In the genomic region with DNA sequence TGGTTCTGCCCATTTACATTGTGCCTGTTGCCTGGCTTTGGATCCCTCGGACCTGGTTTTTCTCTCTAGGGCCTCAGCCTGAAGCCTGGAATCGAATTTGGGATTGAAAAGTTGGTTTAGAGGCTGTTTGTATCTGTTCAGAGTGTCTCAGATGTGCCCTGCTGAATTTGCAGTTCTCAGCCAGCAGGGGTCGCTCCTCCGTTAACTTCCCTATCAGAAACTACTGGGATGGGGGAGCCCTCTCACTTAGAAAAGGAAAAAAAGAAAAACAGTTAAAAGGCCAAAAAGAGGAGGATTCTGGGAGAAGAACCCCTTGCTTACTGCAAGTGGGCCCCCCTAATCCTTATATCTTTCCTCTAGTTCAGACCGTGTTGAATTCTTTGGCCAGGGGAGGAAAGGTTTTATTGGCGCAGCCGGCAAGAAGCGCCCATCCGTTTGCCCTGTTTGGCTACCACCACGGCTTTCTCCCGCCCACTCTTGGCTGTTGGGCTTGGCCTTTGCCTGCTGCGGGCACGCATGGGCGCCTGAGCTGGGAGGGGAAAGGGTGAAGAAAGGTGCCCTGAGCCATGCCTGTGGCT, we compare ENCODE assay signal across 13 cellular contexts. TPM values are rescaled to one million over a fixed set of nuclear protein-coding genes. Genes with fewer than 3 reads are reported as not detected.
DNase-seq lines count a peak whose midpoint lies in the region; TF ChIP-seq lines count a peak whose summit lies in the region.
"Had no signal": no experiment of that assay in that cellular context is flagged by ENCODE, and none has a peak within 500 bp of the region (broad histone marks: within the 10 kb centered on the region; RNA-seq: fewer than 3 reads in every experiment).

No MANE protein-coding gene starts in this region.

- H3K36me3 ChIP-seq in MM.1S (replicated peaks; ENCODE audit: insufficient read depth, low read length) (no peaks in the 10 kb centered on the region), trophoblast cell (ENCODE audit: control insufficient read depth in 1 of 2, insufficient read depth in 2 of 2, low read length in 2 of 2) (no peaks in the 10 kb centered on the region)
- H3K36me3 ChIP-seq: stomach had no signal

- no peak overlapping the region for H3K4me3 ChIP-seq in MM.1S (ENCODE audit: low read length)
- no peak overlapping the region for H3K4me3 ChIP-seq in choroid plexus epithelial cell (ENCODE audit: low read depth, low read length)
- no peak overlapping the region for H3K4me3 ChIP-seq in trophoblast cell (ENCODE audit: low read depth, low read length)
- H3K4me3 ChIP-seq: stomach had no signal

- peak overlapping the region; percentile 35 for H4K8ac ChIP-seq in trophoblast cell (ENCODE audit: low read depth, low read length)

- H4K91ac ChIP-seq in trophoblast cell (ENCODE audit: low read depth, low read length) = no peak overlapping the region

- no CpG with 5 or more reads among the region's 14 CpGs for WGBS in trophoblast cell (ENCODE audit: extremely low coverage, insufficient coverage, insufficient read length)

- H3K14ac ChIP-seq in trophoblast cell (ENCODE audit: low read length) = peak overlapping the region; percentile 39

- H3K27ac ChIP-seq in MM.1S (ENCODE audit: low read length) (no peak overlapping the region), trophoblast cell (ENCODE audit: low read depth, low read length) (no peak overlapping the region)
- H3K27ac ChIP-seq: stomach had no signal

- no peak overlapping the region for H2BK5ac ChIP-seq in trophoblast cell (ENCODE audit: low read depth, low read length, poor library complexity)

- H2BK12ac ChIP-seq in trophoblast cell (ENCODE audit: low read length) = peak overlapping the region; percentile 29

- no peaks in the 10 kb centered on the region for H4K20me1 ChIP-seq in MM.1S (ENCODE audit: insufficient read depth, low read length)

- peak overlapping the region; percentile 3 for H2AK5ac ChIP-seq in trophoblast cell (ENCODE audit: low read length)

- H3K9ac ChIP-seq in MM.1S (ENCODE audit: low read length) (no peak overlapping the region), trophoblast cell (ENCODE audit: low read length) (no peak overlapping the region)

- intact Hi-C loops in cardiac septum (cut with DNase I) = no loop called here

- TF ChIP-seq CTCF in MM.1S (IDR thresholded peaks at IDR 0.05; ENCODE audit: low read length) = peak; percentile 43
- peak; percentile 69 for TF ChIP-seq CTCF in choroid plexus epithelial cell (conservative IDR thresholded peaks at IDR 0.05; ENCODE audit: low read depth, low read length)

- H3K4me1 ChIP-seq in MM.1S (ENCODE audit: low read length) = no peaks in the 10 kb centered on the region
- peaks cover 3 to 7% of the 10 kb centered on the region in 2 experiments for H3K4me1 ChIP-seq in trophoblast cell (ENCODE audit: control insufficient read depth in 1 of 2, insufficient read depth in 2 of 2, low read length in 2 of 2)
- H3K4me1 ChIP-seq: stomach had no signal

- no peak overlapping the region for H3K23ac ChIP-seq in trophoblast cell (ENCODE audit: low read length)

- no peak overlapping the region for H4K12ac ChIP-seq in trophoblast cell (ENCODE audit: low read depth, low read length)

- peak overlapping the region; percentile 28 for H3K4ac ChIP-seq in trophoblast cell (ENCODE audit: low read depth, low read length)

- H3K79me2 ChIP-seq in MM.1S (ENCODE audit: low read length) = no peaks in the 10 kb centered on the region
- no peaks in the 10 kb centered on the region for H3K79me2 ChIP-seq in trophoblast cell (ENCODE audit: control insufficient read depth, insufficient read depth, low read length, poor library complexity)

- peak; percentile 10 for DNase-seq in NCI-H748 (lab: John Stamatoyannopoulos, UW; ENCODE audit: unreplicated experiment)
- no peak for DNase-seq in NCI-H748 treated with DMSO at 0.1 percent for 48 hours (lab: John Stamatoyannopoulos, UW)
- DNase-seq in MM.1S = no peak
- no peak for DNase-seq in choroid plexus epithelial cell (ENCODE audit: low read depth)
- no peak for DNase-seq in trophoblast cell
- no peak for DNase-seq in cardiac septum (ENCODE audit: low spot score)
- DNase-seq in NCI-H2196 (lab: John Stamatoyannopoulos, UW; ENCODE audit: unreplicated experiment) = no peak
- no peak for DNase-seq in stimulated activated CD4-positive, alpha-beta T cell treated with anti-CD3 and anti-CD28 coated beads, Interleukin-1b, Interleukin-23, amount 100 ng/mL, for 48 hours
- DNase-seq: activated naive CD4-positive, alpha-beta T cell treated with anti-CD3 and anti-CD28 coated beads, Interleukin-2, amount 50 U/mL, for 16 hours; effector memory CD4-positive, alpha-beta T cell; naive thymus-derived CD4-positive, alpha-beta T cell; NCI-H146; stomach had no signal

- H2AFZ ChIP-seq in MM.1S (ENCODE audit: low read length) (no peak overlapping the region), trophoblast cell (ENCODE audit: insufficient read depth, low read length, poor library complexity) (no peak overlapping the region)

- H2BK120ac ChIP-seq in trophoblast cell (ENCODE audit: insufficient read depth, low read length, poor library complexity) = no peak overlapping the region

- H3K27me3 ChIP-seq in MM.1S (replicated peaks; ENCODE audit: insufficient read depth, low read length) (peaks cover 47% of the 10 kb centered on the region), trophoblast cell (ENCODE audit: insufficient read depth, low read length) (no peaks in the 10 kb centered on the region)

- no peak overlapping the region for H3K18ac ChIP-seq in trophoblast cell (ENCODE audit: low read length)

- H3K4me2 ChIP-seq in MM.1S (ENCODE audit: low read depth, low read length) = no peak overlapping the region
- H3K4me2 ChIP-seq in trophoblast cell (ENCODE audit: low read length) = no peak overlapping the region

- H3K9me3 ChIP-seq in MM.1S (replicated peaks; ENCODE audit: insufficient read depth, low read length) = no peaks in the 10 kb centered on the region
- peaks cover 2% of the 10 kb centered on the region for H3K9me3 ChIP-seq in trophoblast cell (ENCODE audit: insufficient read depth, low read depth, low read length)

- H3K9me2 ChIP-seq in MM.1S (replicated peaks; ENCODE audit: insufficient read depth, low read length) = no peaks in the 10 kb centered on the region

- no peaks in the 10 kb centered on the region for H3F3A ChIP-seq in MM.1S (ENCODE audit: insufficient read depth, low read length)

- H3K79me1 ChIP-seq in trophoblast cell (ENCODE audit: low read length) = no peaks in the 10 kb centered on the region

RNA-seq across cellular contexts. Expression of a gene that starts 8.7 kb away (rescaled TPM):
- polyA plus RNA-seq in trophoblast cell (2013) = 24.1 and 24.3 TPM in 2 replicates
- total RNA-seq in cardiac septum = 5.7 TPM
